ENCODE assay signal across 8 cellular contexts in genomic region chr10:128178319-128178937, GRCh38. TPM values are rescaled to one million over a fixed set of nuclear protein-coding genes. Genes with fewer than 3 reads are reported as not detected.
DNase-seq lines count a peak whose midpoint lies in the region; ATAC-seq and TF ChIP-seq lines count a peak whose summit lies in the region.

No MANE protein-coding gene starts in this region.

- intact Hi-C loops in spleen (cut with DNase I; ENCODE audit: low total_unique reads) (no loop called here), cardiac septum (cut with DNase I) (no loop called here)

- H3K4me1 ChIP-seq in spleen, result peaks cover 0 to 10% (median 0%) of the 10 kb centered on the region in 6 donors

- H3K27me3 ChIP-seq in spleen (replicated peaks in 1 of 7), result peaks cover 0 to 14% (median 0%) of the 10 kb centered on the region in 7 donors

- H3K27ac ChIP-seq in VCaP (no peak overlapping the region), spleen (no peak overlapping the region)

- no peak for TF ChIP-seq POLR2A in spleen (IDR thresholded peaks at IDR 0.05)

- H3K9me3 ChIP-seq in spleen, result peaks cover 0 to 40% (median 33%) of the 10 kb centered on the region in 8 donors

- ATAC-seq in GM18907 (IDR thresholded peaks at IDR 0.05; ENCODE audit: unreplicated experiment), result no peak

- H3K36me3 ChIP-seq in spleen, result no peaks in the 10 kb centered on the region

- 45 to 59% (median 46%) methylated on average over 6 of the region's 6 CpGs for WGBS in spleen, 5 donors

- DNase-seq in NCI-H748 (lab: John Stamatoyannopoulos, UW; ENCODE audit: unreplicated experiment) (peak; percentile 10), NCI-H748 treated with DMSO at 0.1 percent for 48 hours (lab: John Stamatoyannopoulos, UW) (no peak), HK-2 (ENCODE audit: unreplicated experiment) (peak; percentile 18), spleen (no peak), cardiac septum (ENCODE audit: low spot score) (no peak)
- DNase-seq in effector CD8-positive, alpha-beta T cell (lab: John Stamatoyannopoulos, UW), result peak; percentile 1

- H3K4me3 ChIP-seq in spleen, result no peak overlapping the region

- TF ChIP-seq CTCF in VCaP (conservative IDR thresholded peaks at IDR 0.05), result peak; percentile 66
- peak in 7 of 11 experiments; percentile 12 to 49 (median 22) for TF ChIP-seq CTCF in spleen (IDR thresholded peaks at IDR 0.05 in 8 of 11, conservative IDR thresholded peaks at IDR 0.05 in 3 of 11)

RNA-seq across cellular contexts. Expression of gene MKI67, which starts 52.2 kb away (rescaled TPM):
- total RNA-seq in spleen, result 10 to 100 TPM in 4 of 7 donors, 1 to 10 TPM in 3; 6.2 to 21.6 (median 13.4) TPM
- polyA plus RNA-seq in spleen, result 1 to 10 TPM in 2 of 3 donors, under 1 TPM in 1; 0.61 to 3.6 (median 1.7) TPM
- total RNA-seq in cardiac septum, result 1.1 TPM

Comparison
In these comparisons a context has a peak if more than half of its experiments do, and no peak if none do; other contexts are left out.
1. DNase-seq: peak in NCI-H748 (single experiment), HK-2 (single experiment) and effector CD8-positive, alpha-beta T cell (single experiment); none in NCI-H748 treated with DMSO at 0.1 percent for 48 hours (single experiment), spleen (single experiment) and cardiac septum (single experiment).